In genomic region chr17:69501591-69502468, GRCh38 we compare ENCODE assay signal across 8 cellular contexts.
DNase-seq lines count a peak whose midpoint lies in the region; ATAC-seq, FAIRE-seq and TF ChIP-seq lines count a peak whose summit lies in the region.

No MANE protein-coding gene starts in this region.

- ATAC-seq in A549 (peak; percentile 91 to 92), GM19395 (IDR thresholded peaks at IDR 0.05; ENCODE audit: unreplicated experiment) (peak; percentile 43), HepG2 (peak; percentile 96), GM19035 (IDR thresholded peaks at IDR 0.05; ENCODE audit: unreplicated experiment) (no peak)

- CTCF ChIA-PET in A549 (lab: Yijun Ruan, JAX): interaction anchor here (0.6 to 9.5 kb wide), 14 partner anchors 10 to 1128 kb away, joined by 3 to 133 read pairs (median 4); no protein-coding TSS in a partner anchor
- CTCF ChIA-PET in HepG2 (lab: Yijun Ruan, JAX; ENCODE audit: low intra/inter-chr PET ratio, low total read pairs): no interaction called here

- POLR2A ChIA-PET in A549 (lab: Yijun Ruan, JAX): interaction anchor here (0.7 to 1.5 kb wide), 3 partner anchors 88 to 681 kb away, joined by 3 to 7 read pairs (median 5); partner anchors contain the start of gene ABCA5
- POLR2A ChIA-PET in HepG2 (lab: Yijun Ruan, JAX): interaction anchor here (1.0 to 2.0 kb wide), 4 partner anchors 13 to 87 kb away, joined by 3 to 10 read pairs (median 4); partner anchors contain the start of gene MAP2K6

- H3K9me3 Mint-ChIP-seq in chondrocyte (ENCODE audit: low read depth): no peaks in the 10 kb centered on the region

- in situ Hi-C loops in HepG2 (cut with HindIII; ENCODE audit: extremely low pct_ligation_motif_present, low pct_unique_long_range_greater_than_20kb): no loop called here

- peak overlapping the region; percentile 55 for H3K4me3 Mint-ChIP-seq in chondrocyte (ENCODE audit: unreplicated experiment)

- FAIRE-seq in A549 (lab: Jason Lieb, UNC): peak; percentile 83
- FAIRE-seq in HepG2 (lab: Jason Lieb, UNC): peak; percentile 82

- peak; percentile 37 to 63 for DNase-seq in A549 (ENCODE audit: low read depth in 1 of 2, low spot score in 1 of 2)
- DNase-seq in NCI-H2171 (lab: John Stamatoyannopoulos, UW): peak; percentile 68
- DNase-seq in chondrocyte (ENCODE audit: low spot score): no peak
- peak; percentile 78 for DNase-seq in HepG2 (ENCODE audit: low spot score)
- DNase-seq in superior temporal gyrus (ENCODE audit: extremely low spot score): peak; percentile 69
- no peak for DNase-seq in putamen (ENCODE audit: low spot score)

- H3K9me3 ChIP-seq in A549 (no peaks in the 10 kb centered on the region), HepG2 (ENCODE audit: low read length) (no peaks in the 10 kb centered on the region)

- peaks cover 34% of the 10 kb centered on the region for H3K4me1 ChIP-seq in A549
- H3K4me1 ChIP-seq in HepG2 (ENCODE audit: insufficient read depth, low read length): peaks cover 24% of the 10 kb centered on the region

- WGBS in A549 (ENCODE audit: missing lambda C conversion rate): 23% methylated on average over 14 of the region's 14 CpGs
- 17% methylated on average over 14 of the region's 14 CpGs for WGBS in HepG2 (ENCODE audit: low lambda C conversion rate)

- H3K27ac Mint-ChIP-seq in chondrocyte (ENCODE audit: unreplicated experiment): peak overlapping the region; percentile 79

- peak overlapping the region; percentile 99 for H2AFZ ChIP-seq in HepG2 (ENCODE audit: low read length)

- H3K4me3 ChIP-seq in A549 (peak overlapping the region; percentile 30), HepG2 (replicated peaks in 1 of 3; ENCODE audit: insufficient read depth in 1 of 3, low read depth in 2 of 3, low read length in 3 of 3) (peak overlapping the region; percentile 43 to 64 (median 57))

- no peaks in the 10 kb centered on the region for H3K36me3 Mint-ChIP-seq in chondrocyte (ENCODE audit: low read depth)

- peaks cover 20% of the 10 kb centered on the region for H3K4me1 Mint-ChIP-seq in chondrocyte (ENCODE audit: low read depth)

- peak overlapping the region; percentile 52 for H3K9ac ChIP-seq in HepG2 (ENCODE audit: insufficient read depth, low read depth, low read length)

- peak overlapping the region; percentile 73 for H3K4me2 ChIP-seq in A549
- peak overlapping the region; percentile 81 for H3K4me2 ChIP-seq in HepG2 (ENCODE audit: low read depth, low read length)

- no peaks in the 10 kb centered on the region for H3K79me2 ChIP-seq in HepG2 (ENCODE audit: insufficient read depth, low read length)

- intact Hi-C loops in HepG2 (cut with micrococcal nuclease; ENCODE audit: unreplicated experiment): loop anchor here (5.0 kb wide), 2 partner anchors 85 to 110 kb away; no protein-coding TSS in a partner anchor

- TF ChIP-seq RAD21 in A549 (conservative IDR thresholded peaks at IDR 0.05 in 1 of 2, IDR thresholded peaks at IDR 0.05 in 1 of 2): no peak
- TF ChIP-seq RAD21 in HepG2 (CRISPR knock-in tag; IDR thresholded peaks at IDR 0.05): no peak

- TF ChIP-seq EP300 in A549 (IDR thresholded peaks at IDR 0.05): no peak
- no peak for TF ChIP-seq EP300 in HepG2 (IDR thresholded peaks at IDR 0.05; ENCODE audit: low read depth in 2 of 2, low read length in 2 of 2)
- no peak for TF ChIP-seq EP300 in HepG2 (CRISPR knock-in tag; IDR thresholded peaks at IDR 0.05; ENCODE audit: borderline replicate concordance)

- H3K27ac ChIP-seq in A549: peak overlapping the region; percentile 55 to 84
- H3K27ac ChIP-seq in HepG2 (ENCODE audit: extremely low read length, insufficient read depth, low read length): peak overlapping the region; percentile 44

- no peak for TF ChIP-seq CTCF in A549 (IDR thresholded peaks at IDR 0.05)
- peak; percentile 22 for TF ChIP-seq CTCF in chondrocyte (IDR thresholded peaks at IDR 0.05)
- TF ChIP-seq CTCF in HepG2 (CRISPR knock-in tag; IDR thresholded peaks at IDR 0.05): no peak

- no TSS peak for BruUV-seq in HepG2 (replicated peaks; lab: Mats Ljungman, UMichigan)

- no peaks in the 10 kb centered on the region for H3K27me3 Mint-ChIP-seq in chondrocyte (ENCODE audit: low read depth)

- H3K27me3 ChIP-seq in HepG2 (ENCODE audit: control insufficient read depth in 1 of 2, insufficient read depth in 2 of 2, low read length in 2 of 2): no peaks in the 10 kb centered on the region

- no peaks in the 10 kb centered on the region for H4K20me1 ChIP-seq in HepG2 (ENCODE audit: insufficient read depth, low read length)

- H3K36me3 ChIP-seq in HepG2 (replicated peaks in 1 of 2; ENCODE audit: control insufficient read depth in 1 of 2, insufficient read depth in 2 of 2, low read length in 2 of 2): no peaks in the 10 kb centered on the region

- TF ChIP-seq POLR2A in A549 (IDR thresholded peaks at IDR 0.05; ENCODE audit: low read length) (no peak), HepG2 (IDR thresholded peaks at IDR 0.05; ENCODE audit: insufficient read depth in 1 of 2, low read depth in 2 of 2, low read length in 2 of 2) (peak in 1 of 2 experiments; percentile 34; a peak in 1 of 4 replicates)

TF ChIP-seq in A549, 52 proteins besides CTCF, POLR2A, EP300 and RAD21 (continues in another document):
- TF ChIP-seq KDM5A (IDR thresholded peaks at IDR 0.05): no peak
- TF ChIP-seq SMC3 (IDR thresholded peaks at IDR 0.05): no peak
- no peak for TF ChIP-seq TP53 (CRISPR knock-in tag; IDR thresholded peaks at IDR 0.05)
- no peak for TF ChIP-seq EHMT2 (IDR thresholded peaks at IDR 0.05; ENCODE audit: low read depth)
- no peak for TF ChIP-seq EHF (CRISPR knock-in tag; IDR thresholded peaks at IDR 0.05)
- no peak for TF ChIP-seq ZSCAN20 (CRISPR knock-in tag; IDR thresholded peaks at IDR 0.05)
- TF ChIP-seq MAX (IDR thresholded peaks at IDR 0.05): no peak
- TF ChIP-seq, protein P1, sequence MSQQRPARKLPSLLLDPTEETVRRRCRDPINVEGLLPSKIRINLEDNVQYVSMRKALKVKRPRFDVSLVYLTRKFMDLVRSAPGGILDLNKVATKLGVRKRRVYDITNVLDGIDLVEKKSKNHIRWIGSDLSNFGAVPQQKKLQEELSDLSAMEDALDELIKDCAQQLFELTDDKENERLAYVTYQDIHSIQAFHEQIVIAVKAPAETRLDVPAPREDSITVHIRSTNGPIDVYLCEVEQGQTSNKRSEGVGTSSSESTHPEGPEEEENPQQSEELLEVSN (IDR thresholded peaks at IDR 0.05; ENCODE audit: borderline replicate concordance, low read depth): no peak
- no peak for TF ChIP-seq NFE2L2 (conservative IDR thresholded peaks at IDR 0.05; ENCODE audit: low read length)
- TF ChIP-seq SREBF2 (IDR thresholded peaks at IDR 0.05): no peak
- no peak for TF ChIP-seq ESRRA (IDR thresholded peaks at IDR 0.05; ENCODE audit: borderline replicate concordance, low read length)
- TF ChIP-seq, protein P2, sequence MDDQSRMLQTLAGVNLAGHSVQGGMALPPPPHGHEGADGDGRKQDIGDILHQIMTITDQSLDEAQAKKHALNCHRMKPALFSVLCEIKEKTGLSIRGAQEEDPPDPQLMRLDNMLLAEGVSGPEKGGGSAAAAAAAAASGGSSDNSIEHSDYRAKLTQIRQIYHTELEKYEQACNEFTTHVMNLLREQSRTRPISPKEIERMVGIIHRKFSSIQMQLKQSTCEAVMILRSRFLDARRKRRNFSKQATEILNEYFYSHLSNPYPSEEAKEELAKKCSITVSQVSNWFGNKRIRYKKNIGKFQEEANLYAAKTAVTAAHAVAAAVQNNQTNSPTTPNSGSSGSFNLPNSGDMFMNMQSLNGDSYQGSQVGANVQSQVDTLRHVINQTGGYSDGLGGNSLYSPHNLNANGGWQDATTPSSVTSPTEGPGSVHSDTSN (IDR thresholded peaks at IDR 0.05): no peak
- no peak for TF ChIP-seq PHF8 (IDR thresholded peaks at IDR 0.05; ENCODE audit: borderline replicate concordance, low read depth)
- TF ChIP-seq MYC (IDR thresholded peaks at IDR 0.05; ENCODE audit: borderline replicate concordance, low read length): no peak

TF ChIP-seq in HepG2, 621 proteins besides CTCF, POLR2A, EP300 and RAD21 (continues in another document):
- TF ChIP-seq RFX1 (IDR thresholded peaks at IDR 0.05): no peak
- no peak for TF ChIP-seq SPEN (CRISPR knock-in tag; IDR thresholded peaks at IDR 0.05; ENCODE audit: low read depth)
- peak; percentile 16; the same call in 1 of the 2 replicates for TF ChIP-seq SALL1 (CRISPR knock-in tag; IDR thresholded peaks at IDR 0.05)
- TF ChIP-seq ZNF569 (CRISPR knock-in tag; IDR thresholded peaks at IDR 0.05; ENCODE audit: borderline replicate concordance): 0 out of 2 replicates have a peak, but pooled peaks have one; percentile 34
- no peak for TF ChIP-seq CBX2 (IDR thresholded peaks at IDR 0.05; ENCODE audit: low read depth, low read length)
- TF ChIP-seq CBX2 (CRISPR knock-in tag; IDR thresholded peaks at IDR 0.05; ENCODE audit: low read depth): no peak
- TF ChIP-seq ZSCAN29 (CRISPR knock-in tag; conservative IDR thresholded peaks at IDR 0.05): peak; percentile 75; the same call in 1 of the 2 replicates
- TF ChIP-seq, protein P3, sequence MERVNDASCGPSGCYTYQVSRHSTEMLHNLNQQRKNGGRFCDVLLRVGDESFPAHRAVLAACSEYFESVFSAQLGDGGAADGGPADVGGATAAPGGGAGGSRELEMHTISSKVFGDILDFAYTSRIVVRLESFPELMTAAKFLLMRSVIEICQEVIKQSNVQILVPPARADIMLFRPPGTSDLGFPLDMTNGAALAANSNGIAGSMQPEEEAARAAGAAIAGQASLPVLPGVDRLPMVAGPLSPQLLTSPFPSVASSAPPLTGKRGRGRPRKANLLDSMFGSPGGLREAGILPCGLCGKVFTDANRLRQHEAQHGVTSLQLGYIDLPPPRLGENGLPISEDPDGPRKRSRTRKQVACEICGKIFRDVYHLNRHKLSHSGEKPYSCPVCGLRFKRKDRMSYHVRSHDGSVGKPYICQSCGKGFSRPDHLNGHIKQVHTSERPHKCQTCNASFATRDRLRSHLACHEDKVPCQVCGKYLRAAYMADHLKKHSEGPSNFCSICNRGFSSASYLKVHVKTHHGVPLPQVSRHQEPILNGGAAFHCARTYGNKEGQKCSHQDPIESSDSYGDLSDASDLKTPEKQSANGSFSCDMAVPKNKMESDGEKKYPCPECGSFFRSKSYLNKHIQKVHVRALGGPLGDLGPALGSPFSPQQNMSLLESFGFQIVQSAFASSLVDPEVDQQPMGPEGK (CRISPR knock-in tag; IDR thresholded peaks at IDR 0.05): no peak
- no peak for TF ChIP-seq TMF1 (CRISPR knock-in tag; IDR thresholded peaks at IDR 0.05; ENCODE audit: low read depth)
- TF ChIP-seq TBP (CRISPR knock-in tag; IDR thresholded peaks at IDR 0.05): no peak

Comparison
In these comparisons a context has a peak if more than half of its experiments do, and no peak if none do; other contexts are left out.
1. DNase-seq: peak in A549 (2 of 2), NCI-H2171 (single experiment), HepG2 (single experiment) and superior temporal gyrus (single experiment); none in chondrocyte (single experiment) and putamen (single experiment).
2. Of the 38 proteins assayed by ChIP-seq in both HepG2 and A549: peak only in HepG2: CEBPB, FOSL2 and RFX5; only in A549: none; in both: none; in neither: 34; mixed calls (peak in some experiments, not most) for 1.